8 cellular contexts compared by ENCODE assay signal in the genomic region with DNA sequence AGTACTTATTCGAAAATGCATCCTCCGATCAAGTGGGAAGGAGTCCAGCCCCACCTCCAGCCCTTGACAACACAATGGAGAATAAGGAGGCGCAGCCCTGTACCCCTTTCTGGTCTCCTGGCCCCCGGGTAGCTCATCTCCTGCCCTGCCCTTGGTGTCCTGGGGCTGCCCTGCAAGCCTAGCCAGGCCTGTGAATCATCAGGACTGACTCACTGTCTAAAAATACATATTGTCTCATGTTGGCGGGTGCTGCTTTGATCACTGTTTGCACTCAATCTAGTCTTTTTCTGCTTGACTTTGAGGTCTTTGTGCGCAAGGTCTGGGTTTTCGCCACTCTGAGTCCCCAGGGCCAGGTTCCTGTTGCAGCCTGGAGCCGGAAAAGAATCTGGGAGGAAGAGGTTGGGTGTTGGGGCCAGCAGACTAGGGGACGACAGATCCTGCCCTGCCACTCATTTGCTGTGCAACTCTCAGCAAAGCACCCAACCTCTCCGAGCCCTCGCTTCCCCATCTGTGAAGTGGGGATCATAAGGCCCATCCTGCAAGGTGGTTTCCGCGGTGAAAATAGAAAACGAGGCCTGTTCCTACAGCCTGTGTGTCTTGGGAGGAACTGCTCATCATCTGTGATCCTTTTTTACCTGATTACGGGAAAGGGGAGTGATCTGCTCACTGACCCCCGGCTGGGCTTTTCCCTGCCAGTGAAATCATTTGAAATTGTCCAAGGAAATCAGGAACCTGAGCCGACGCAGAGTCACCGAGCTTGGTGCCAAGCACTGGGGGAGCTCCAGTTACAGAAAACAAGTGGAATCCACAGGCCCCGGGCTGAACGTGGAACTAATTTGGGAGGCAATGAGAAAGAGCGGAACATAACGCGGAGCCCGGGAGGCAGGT.
DNase-seq lines count a peak whose midpoint lies in the region; ATAC-seq, FAIRE-seq and TF ChIP-seq lines count a peak whose summit lies in the region.

No MANE protein-coding gene starts in this region.

- H3K4me3 Mint-ChIP-seq in activated T-helper 1 cell treated with anti-CD3 and anti-CD28 coated beads, Interleukin-12 subunit alpha, Interleukin-12 subunit beta, Interleukin-2, Interleukin-4 antibody, amounts not matched to agents 30 ng/mL and 10 ng/mL and 1 ng/mL, durations not matched to agents 14 hours and 24 hours and 36 hours: no peak overlapping the region

- DNase-seq in GM12865 (ENCODE audit: low read depth): peak; percentile 86
- peak; percentile 63 to 89 (median 84) for DNase-seq in adrenal gland
- DNase-seq in keratinocyte (ENCODE audit: low read depth, low spot score): no peak
- DNase-seq in tibial nerve (ENCODE audit: low spot score in 2 of 2): peak; percentile 32 to 56
- DNase-seq in T-helper 2 cell: no peak
- DNase-seq in activated T-helper 1 cell treated with anti-CD3 and anti-CD28 coated beads, Interleukin-12 subunit alpha, Interleukin-12 subunit beta, Interleukin-2, Interleukin-4 antibody, amounts not matched to agents 30 ng/mL and 10 ng/mL and 1 ng/mL, durations not matched to agents 14 hours and 24 hours and 36 hours (ENCODE audit: low spot score): no peak
- DNase-seq in NCI-H345 (lab: John Stamatoyannopoulos, UW): no peak

- TF ChIP-seq POLR2A in adrenal gland (IDR thresholded peaks at IDR 0.05): peak in 1 of 2 donors; percentile 84
- no peak for TF ChIP-seq POLR2A in tibial nerve (IDR thresholded peaks at IDR 0.05)

- peak; percentile 83 for FAIRE-seq in keratinocyte (lab: Jason Lieb, UNC)

- no peaks in the 10 kb centered on the region for H3K27me3 Mint-ChIP-seq in activated T-helper 1 cell treated with anti-CD3 and anti-CD28 coated beads, Interleukin-12 subunit alpha, Interleukin-12 subunit beta, Interleukin-2, Interleukin-4 antibody, amounts not matched to agents 30 ng/mL and 10 ng/mL and 1 ng/mL, durations not matched to agents 14 hours and 24 hours and 36 hours (ENCODE audit: insufficient read depth)

- no peaks in the 10 kb centered on the region for H3K27me3 ChIP-seq in adrenal gland
- H3K27me3 ChIP-seq in keratinocyte (ENCODE audit: control insufficient read depth, extremely low read depth, insufficient read depth, low read length): no peaks in the 10 kb centered on the region
- H3K27me3 ChIP-seq in tibial nerve: no peaks in the 10 kb centered on the region

- no peaks in the 10 kb centered on the region for H3K79me2 ChIP-seq in keratinocyte (ENCODE audit: control insufficient read depth, insufficient read depth, low read length)

- peak overlapping the region; percentile 71 for H3K9ac ChIP-seq in keratinocyte (ENCODE audit: control insufficient read depth, extremely low read depth, insufficient read depth, low read length)

- no peaks in the 10 kb centered on the region for H3K9me3 ChIP-seq in adrenal gland (replicated peaks in 1 of 3)
- H3K9me3 ChIP-seq in keratinocyte (ENCODE audit: control insufficient read depth, low read depth, low read length): no peaks in the 10 kb centered on the region
- H3K9me3 ChIP-seq in tibial nerve: no peaks in the 10 kb centered on the region

- TF ChIP-seq CTCF in GM12865 (IDR thresholded peaks at IDR 0.05; ENCODE audit: insufficient read depth, low read depth, low read length, missing control alignments): no peak
- no peak for TF ChIP-seq CTCF in adrenal gland (IDR thresholded peaks at IDR 0.05)
- TF ChIP-seq CTCF in keratinocyte (optimal IDR thresholded peaks at IDR 0.05 in 1 of 3, IDR thresholded peaks at IDR 0.05 in 1 of 3, conservative IDR thresholded peaks at IDR 0.05 in 1 of 3; ENCODE audit: extremely low read depth in 1 of 3, insufficient read depth in 2 of 3, low read length in 3 of 3): no peak
- no peak for TF ChIP-seq CTCF in tibial nerve (IDR thresholded peaks at IDR 0.05)

- no peaks in the 10 kb centered on the region for H3K4me1 Mint-ChIP-seq in activated T-helper 1 cell treated with anti-CD3 and anti-CD28 coated beads, Interleukin-12 subunit alpha, Interleukin-12 subunit beta, Interleukin-2, Interleukin-4 antibody, amounts not matched to agents 30 ng/mL and 10 ng/mL and 1 ng/mL, durations not matched to agents 14 hours and 24 hours and 36 hours (ENCODE audit: low read depth)

- TF ChIP-seq EP300 in tibial nerve (IDR thresholded peaks at IDR 0.05): peak in 1 of 2 donors; percentile 12

- no peaks in the 10 kb centered on the region for H4K20me1 ChIP-seq in keratinocyte (ENCODE audit: control insufficient read depth, extremely low read depth, insufficient read depth, low read length)

- no peaks in the 10 kb centered on the region for H3K36me3 ChIP-seq in adrenal gland (replicated peaks in 1 of 2)
- no peaks in the 10 kb centered on the region for H3K36me3 ChIP-seq in keratinocyte (ENCODE audit: control insufficient read depth in 2 of 2, extremely low read depth in 1 of 2, insufficient read depth in 2 of 2, low read length in 2 of 2)
- H3K36me3 ChIP-seq in tibial nerve: no peaks in the 10 kb centered on the region

- no peak overlapping the region for H3K27ac Mint-ChIP-seq in activated T-helper 1 cell treated with anti-CD3 and anti-CD28 coated beads, Interleukin-12 subunit alpha, Interleukin-12 subunit beta, Interleukin-2, Interleukin-4 antibody, amounts not matched to agents 30 ng/mL and 10 ng/mL and 1 ng/mL, durations not matched to agents 14 hours and 24 hours and 36 hours

- peak; percentile 71 for ATAC-seq in HG03439 (IDR thresholded peaks at IDR 0.05; ENCODE audit: unreplicated experiment)

- peak overlapping the region; percentile 20 for H2AFZ ChIP-seq in keratinocyte (ENCODE audit: control insufficient read depth, low read length)

- H3K9me1 ChIP-seq in keratinocyte (ENCODE audit: control insufficient read depth, extremely low read depth, insufficient read depth, low read length): no peaks in the 10 kb centered on the region

- H3K27ac ChIP-seq in adrenal gland (peak overlapping the region; percentile 80 to 96 (median 92)), keratinocyte (ENCODE audit: control insufficient read depth, insufficient read depth, low read length) (peak overlapping the region; percentile 62), tibial nerve (peak overlapping the region in 1 of 4 donors; percentile 67)

- dilution Hi-C loops in keratinocyte (cut with MboI; ENCODE audit: extremely low pct_ligation_motif_present, low sequenced_read_pairs): no loop called here

- peak overlapping the region; percentile 65 for H3K4me2 ChIP-seq in keratinocyte (ENCODE audit: control insufficient read depth, extremely low read depth, insufficient read depth, low read depth, low read length)

- H3K4me3 ChIP-seq in GM12865 (ENCODE audit: low read depth, low read length): peak overlapping the region; percentile 37
- H3K4me3 ChIP-seq in adrenal gland: peak overlapping the region in 1 of 4 donors; percentile 16
- H3K4me3 ChIP-seq in keratinocyte (ENCODE audit: control insufficient read depth in 2 of 3, extremely low read depth in 1 of 3, insufficient read depth in 2 of 3, low read depth in 1 of 3, low read length in 3 of 3): peak overlapping the region in 2 of 3 experiments; percentile 13 to 45
- no peak overlapping the region for H3K4me3 ChIP-seq in tibial nerve

- 32 to 47% (median 43%) methylated on average over 23 to 25 of the region's 25 CpGs for whole genome bisulfite sequencing in adrenal gland, 4 donors
- 56 to 59% methylated on average over 25 of the region's 25 CpGs for whole genome bisulfite sequencing in tibial nerve, 2 donors

- no peaks in the 10 kb centered on the region for H3K36me3 Mint-ChIP-seq in activated T-helper 1 cell treated with anti-CD3 and anti-CD28 coated beads, Interleukin-12 subunit alpha, Interleukin-12 subunit beta, Interleukin-2, Interleukin-4 antibody, amounts not matched to agents 30 ng/mL and 10 ng/mL and 1 ng/mL, durations not matched to agents 14 hours and 24 hours and 36 hours (ENCODE audit: low read depth)

- no peaks in the 10 kb centered on the region for H3K9me3 Mint-ChIP-seq in activated T-helper 1 cell treated with anti-CD3 and anti-CD28 coated beads, Interleukin-12 subunit alpha, Interleukin-12 subunit beta, Interleukin-2, Interleukin-4 antibody, amounts not matched to agents 30 ng/mL and 10 ng/mL and 1 ng/mL, durations not matched to agents 14 hours and 24 hours and 36 hours

- intact Hi-C loops in adrenal gland (cut with DNase I): no loop called here
- intact Hi-C loops in activated T-helper 1 cell treated with anti-CD3 and anti-CD28 coated beads, Interleukin-12 subunit alpha, Interleukin-12 subunit beta, Interleukin-2, Interleukin-4 antibody, amounts not matched to agents 30 ng/mL and 10 ng/mL and 1 ng/mL, durations not matched to agents 14 hours and 24 hours and 36 hours (cut with micrococcal nuclease): no loop called here

- H3K4me1 ChIP-seq in adrenal gland (replicated peaks in 1 of 2): peaks cover 12 to 21% of the 10 kb centered on the region in 2 donors
- peaks cover 26% of the 10 kb centered on the region for H3K4me1 ChIP-seq in keratinocyte (ENCODE audit: control insufficient read depth, extremely low read depth, insufficient read depth, low read length)
- H3K4me1 ChIP-seq in tibial nerve: peaks cover 0 to 19% (median 0%) of the 10 kb centered on the region in 4 donors

Comparison
In these comparisons a context has a peak if more than half of its experiments do, and no peak if none do; other contexts are left out.
1. DNase-seq: peak in GM12865 (single experiment), adrenal gland (7 of 7) and tibial nerve (2 of 2); none in keratinocyte (single experiment), T-helper 2 cell (0 of 5), activated T-helper 1 cell treated with anti-CD3 and anti-CD28 coated beads, Interleukin-12 subunit alpha, Interleukin-12 subunit beta, Interleukin-2, Interleukin-4 antibody, amounts not matched to agents 30 ng/mL and 10 ng/mL and 1 ng/mL, durations not matched to agents 14 hours and 24 hours and 36 hours (single experiment) and NCI-H345 (single experiment).
2. H3K4me3 ChIP-seq: peak in GM12865 (single experiment) and keratinocyte (2 of 3); none in tibial nerve (0 of 4).